7 cellular contexts compared by ENCODE assay signal in the genomic region with DNA sequence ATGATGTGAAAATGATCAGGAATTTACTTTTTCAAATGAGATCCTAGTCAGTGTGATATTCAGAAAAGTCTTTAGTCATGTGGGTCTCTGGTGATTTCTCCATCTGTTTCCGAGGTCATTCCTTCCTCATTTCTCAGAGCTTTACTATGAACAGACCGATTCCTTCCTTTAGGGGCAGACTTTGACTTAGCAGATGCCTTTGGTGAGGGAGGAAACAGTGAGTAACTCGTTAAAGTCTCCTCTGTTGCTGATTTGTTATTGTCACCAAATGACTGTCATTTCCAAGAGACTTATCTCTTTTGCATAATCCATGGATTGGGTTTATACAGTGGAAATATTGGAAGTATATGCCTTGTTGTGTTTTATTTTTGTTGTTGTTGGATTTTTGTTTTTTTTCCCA.
A peak's percentile ranks its signal among the peaks of the same experiment; 100 is the strongest.
DNase-seq lines count a peak whose midpoint lies in the region; ATAC-seq and TF ChIP-seq lines count a peak whose summit lies in the region.

No MANE protein-coding gene starts in this region.

- peaks cover 0 to 5% of the 10 kb centered on the region in 2 donors for H3K9me3 Mint-ChIP-seq in stimulated activated naive CD8-positive, alpha-beta T cell treated with anti-CD3 and anti-CD28 coated beads, Interleukin-15, amount 100 ng/mL, for 72 hours

- H4K20me1 ChIP-seq in hepatocyte (ENCODE audit: insufficient read depth, poor library complexity, severe bottlenecking), result no peaks in the 10 kb centered on the region

- peak; percentile 47 for DNase-seq in H7
- DNase-seq in adipocyte (ENCODE audit: low read depth), result peak; percentile 94
- DNase-seq in hepatocyte (ENCODE audit: low spot score), result peak; percentile 73
- DNase-seq in stimulated activated naive CD8-positive, alpha-beta T cell treated with anti-CD3 and anti-CD28 coated beads, Interleukin-15, amount 100 ng/mL, for 72 hours, result no peak
- DNase-seq in ecto neural progenitor cell (ENCODE audit: low spot score), result no peak

- peaks cover 43% of the 10 kb centered on the region for H3K4me1 Mint-ChIP-seq in stimulated activated naive CD8-positive, alpha-beta T cell treated with anti-CD3 and anti-CD28 coated beads, Interleukin-15, amount 100 ng/mL, for 72 hours

- peak; percentile 80 for ATAC-seq in stimulated activated naive CD8-positive, alpha-beta T cell treated with anti-CD3 and anti-CD28 coated beads, Interleukin-15, amount 100 ng/mL, for 72 hours
- ATAC-seq in GM18511 (IDR thresholded peaks at IDR 0.05; ENCODE audit: unreplicated experiment) (no peak), HG02970 (IDR thresholded peaks at IDR 0.05; ENCODE audit: low FRiP score, unreplicated experiment) (no peak)

- H3K4me3 ChIP-seq in H7 (ENCODE audit: insufficient read depth, low read depth, low read length) (no peak overlapping the region), adipocyte (ENCODE audit: low read length) (peak overlapping the region; percentile 33), hepatocyte (no peak overlapping the region)

- H3K4me2 ChIP-seq in hepatocyte, result peak overlapping the region; percentile 40

- H3K36me3 ChIP-seq in H7 (replicated peaks; ENCODE audit: control insufficient read depth, insufficient read depth, low read length) (peaks cover 9% of the 10 kb centered on the region), adipocyte (ENCODE audit: control insufficient read depth, insufficient read depth, low read length, severe bottlenecking) (peaks cover 19% of the 10 kb centered on the region), hepatocyte (replicated peaks; ENCODE audit: insufficient read depth, low read depth) (no peaks in the 10 kb centered on the region)

- peak overlapping the region in 1 of 2 donors; percentile 57 for H3K4me3 Mint-ChIP-seq in stimulated activated naive CD8-positive, alpha-beta T cell treated with anti-CD3 and anti-CD28 coated beads, Interleukin-15, amount 100 ng/mL, for 72 hours

- no peaks in the 10 kb centered on the region for H3K27me3 ChIP-seq in H7 (ENCODE audit: control insufficient read depth, insufficient read depth, low read length)
- no peaks in the 10 kb centered on the region for H3K27me3 ChIP-seq in adipocyte (replicated peaks; ENCODE audit: control insufficient read depth, insufficient read depth, low read length)
- no peaks in the 10 kb centered on the region for H3K27me3 ChIP-seq in hepatocyte

- H3K27me3 Mint-ChIP-seq in stimulated activated naive CD8-positive, alpha-beta T cell treated with anti-CD3 and anti-CD28 coated beads, Interleukin-15, amount 100 ng/mL, for 72 hours, result no peaks in the 10 kb centered on the region

- peak overlapping the region; percentile 64 for H3K9ac ChIP-seq in adipocyte (ENCODE audit: low read length)

- no peaks in the 10 kb centered on the region for H3K9me3 ChIP-seq in adipocyte (ENCODE audit: control insufficient read depth, low read length)
- no peaks in the 10 kb centered on the region for H3K9me3 ChIP-seq in hepatocyte (ENCODE audit: low read depth)

- no peaks in the 10 kb centered on the region for H3K9me2 ChIP-seq in hepatocyte (replicated peaks; ENCODE audit: insufficient read depth)

- H3K27ac ChIP-seq in hepatocyte, result peak overlapping the region; percentile 74

- peaks cover 32% of the 10 kb centered on the region for H3K79me2 ChIP-seq in hepatocyte

- WGBS in hepatocyte (ENCODE audit: low lambda C conversion rate, missing lambda C conversion rate), result 13% methylated on average over 3 of the region's 3 CpGs

- H2AFZ ChIP-seq in hepatocyte, result no peak overlapping the region

- H3K4me1 ChIP-seq in adipocyte (ENCODE audit: control insufficient read depth, insufficient read depth, low read length) (peaks cover 13% of the 10 kb centered on the region), hepatocyte (ENCODE audit: insufficient read depth) (peaks cover 5% of the 10 kb centered on the region)

- no peak overlapping the region for H3K27ac Mint-ChIP-seq in stimulated activated naive CD8-positive, alpha-beta T cell treated with anti-CD3 and anti-CD28 coated beads, Interleukin-15, amount 100 ng/mL, for 72 hours

- peak; percentile 49 for TF ChIP-seq CTCF in hepatocyte (IDR thresholded peaks at IDR 0.05; ENCODE audit: poor library complexity)

Comparison
In these comparisons a context has a peak if more than half of its experiments do, and no peak if none do; other contexts are left out.
1. DNase-seq: peak in H7 (single experiment), adipocyte (single experiment) and hepatocyte (single experiment); none in stimulated activated naive CD8-positive, alpha-beta T cell treated with anti-CD3 and anti-CD28 coated beads, Interleukin-15, amount 100 ng/mL, for 72 hours (0 of 2) and ecto neural progenitor cell (single experiment).